Comparison of ENCODE assay signal across 14 cellular contexts in genomic region chr19:19211499-19212432, GRCh38. TPM values are rescaled to one million over a fixed set of nuclear protein-coding genes. Genes with fewer than 3 reads are reported as not detected.
DNase-seq lines count a peak whose midpoint lies in the region; ATAC-seq and TF ChIP-seq lines count a peak whose summit lies in the region.
"Had no signal": no experiment of that assay in that cellular context is flagged by ENCODE, and none has a peak within 500 bp of the region (broad histone marks: within the 10 kb centered on the region; RNA-seq: fewer than 3 reads in every experiment).

Gene NCAN (plus strand): TSS chr19:19211958. CDS start chr19:19216954, 4,996 bp downstream.

- H3K56ac ChIP-seq in H9 (ENCODE audit: insufficient read length, low read depth, low read length), result no peak within 1 kb of the TSS

- peaks cover 36% of the 10 kb centered on the region for H3K27me3 ChIP-seq in H9 (ENCODE audit: insufficient read depth, low read length)
- peaks cover 80% of the 10 kb centered on the region for H3K27me3 ChIP-seq in neural progenitor cell

- H3K27ac Mint-ChIP-seq in H9 (no peak within 1 kb of the TSS; a peak in 1 of 7 replicates), neural progenitor cell (no peak within 1 kb of the TSS)
- H3K27ac Mint-ChIP-seq: activated naive CD4-positive, alpha-beta T cell treated with anti-CD3 and anti-CD28 coated beads, Interleukin-2, amount 50 U/mL, for 72 hours; CD4-positive, alpha-beta T cell had no signal

- peaks cover 11% of the 10 kb centered on the region for H3K23me2 ChIP-seq in H9 (ENCODE audit: insufficient read length, low read depth, low read length, poor library complexity, severe bottlenecking)

- H4K5ac ChIP-seq in H9 (ENCODE audit: insufficient read length, low read depth, low read length), result no peak within 1 kb of the TSS

- TF ChIP-seq CTCF in H9 (conservative IDR thresholded peaks at IDR 0.05) (no peak), neural progenitor cell (IDR thresholded peaks at IDR 0.05) (no peak)

- peaks cover 96% of the 10 kb centered on the region for H3K27me3 Mint-ChIP-seq in H9 (ENCODE audit: low read depth)
- H3K27me3 Mint-ChIP-seq in neural progenitor cell (ENCODE audit: insufficient read depth, low read depth), result peaks cover 47% of the 10 kb centered on the region

- no peaks in the 10 kb centered on the region for H3K9me3 ChIP-seq in H9 (ENCODE audit: control insufficient read depth, low read depth, low read length)
- H3K9me3 ChIP-seq in neural progenitor cell (ENCODE audit: low read depth), result no peaks in the 10 kb centered on the region
- H3K9me3 ChIP-seq: suprapubic skin had no signal

- H3K4me1 ChIP-seq in H9 (ENCODE audit: insufficient read depth, low read length) (peaks cover 3% of the 10 kb centered on the region; the same call in 1 of the 2 replicates), neural progenitor cell (no peaks in the 10 kb centered on the region)
- H3K4me1 ChIP-seq: suprapubic skin had no signal

- no peak within 1 kb of the TSS for H4K91ac ChIP-seq in H9 (ENCODE audit: insufficient read length, low read depth, low read length)

- DNase-seq in H9, result peak; percentile 47
- DNase-seq in NCI-H1694 (lab: John Stamatoyannopoulos, UW), result peak; percentile 49
- DNase-seq in ecto neural progenitor cell (ENCODE audit: low spot score), result peak; percentile 72
- DNase-seq in neural progenitor cell (ENCODE audit: low spot score), result peak; percentile 90
- no peak for DNase-seq in effector CD4-positive, alpha-beta T cell
- no peak for DNase-seq in erythroblast (lab: John Stamatoyannopoulos, UW)
- DNase-seq: CD4-positive, alpha-beta T cell; mammary epithelial cell; NCI-H1436 had no signal

- H3K4me3 ChIP-seq in neural progenitor cell, result peak within 1 kb of the TSS; percentile 62
- H3K4me3 ChIP-seq: hepatocyte, suprapubic skin had no signal

- H3K4me2 ChIP-seq in H9 (ENCODE audit: insufficient read depth, insufficient read length, low read length) (peak within 1 kb of the TSS; percentile 47), neural progenitor cell (peak within 1 kb of the TSS; percentile 79)
- H3K4me2 ChIP-seq: hepatocyte had no signal

- peaks cover 6% of the 10 kb centered on the region for H3F3A ChIP-seq in neural progenitor cell (ENCODE audit: low read depth)

- no peak within 1 kb of the TSS for H3T11ph ChIP-seq in H9 (ENCODE audit: low read length)

- H3K36me3 ChIP-seq in neural progenitor cell, result no peaks in the 10 kb centered on the region
- H3K36me3 ChIP-seq: suprapubic skin had no signal

- H3K14ac ChIP-seq in H9 (ENCODE audit: insufficient read depth, low read length), result no peak within 1 kb of the TSS; the same call in 1 of the 2 replicates

- H3K18ac ChIP-seq in H9 (ENCODE audit: insufficient read length, low read depth, low read length), result no peak within 1 kb of the TSS

- no peak for ATAC-seq in HG03280 (IDR thresholded peaks at IDR 0.05; ENCODE audit: unreplicated experiment)
- ATAC-seq: activated naive CD4-positive, alpha-beta T cell treated with anti-CD3 and anti-CD28 coated beads, Interleukin-2, amount 50 U/mL, for 72 hours; esophagus mucosa had no signal

- H2BK20ac ChIP-seq in H9 (ENCODE audit: low read depth, low read length, poor library complexity, severe bottlenecking), result no peak within 1 kb of the TSS

- H4K8ac ChIP-seq in H9 (replicated peaks; ENCODE audit: insufficient read length, low read depth, low read length), result no peak within 1 kb of the TSS

- no peak for TF ChIP-seq POLR2A in erythroblast (IDR thresholded peaks at IDR 0.05; ENCODE audit: low read length)

- H2AFZ ChIP-seq in H9 (ENCODE audit: low read length), result no peak within 1 kb of the TSS
- no peak within 1 kb of the TSS for H2AFZ ChIP-seq in neural progenitor cell (replicated peaks)
- H2AFZ ChIP-seq: hepatocyte had no signal

- H3K4me3 Mint-ChIP-seq in H9, result peak within 1 kb of the TSS; percentile 61 to 83
- H3K4me3 Mint-ChIP-seq in neural progenitor cell, result peak within 1 kb of the TSS; percentile 73
- H3K4me3 Mint-ChIP-seq: CD4-positive, alpha-beta T cell had no signal

- H2BK5ac ChIP-seq in H9 (ENCODE audit: insufficient read length, low read length), result no peak within 1 kb of the TSS

- no peak within 1 kb of the TSS for H3K9ac ChIP-seq in H9 (ENCODE audit: extremely low read depth, insufficient read length, low read length)
- no peak within 1 kb of the TSS for H3K9ac ChIP-seq in neural progenitor cell

- H3K36me3 Mint-ChIP-seq in H9 (ENCODE audit: insufficient read depth in 1 of 3, low read depth in 3 of 3), result no peaks in the 10 kb centered on the region; a peak in 1 of 7 replicates
- peaks cover 2% of the 10 kb centered on the region for H3K36me3 Mint-ChIP-seq in neural progenitor cell

- H3K4me1 Mint-ChIP-seq in H9 (peaks cover 4 to 27% of the 10 kb centered on the region in 2 experiments), neural progenitor cell (peaks cover 25% of the 10 kb centered on the region)

- no peak within 1 kb of the TSS for H2BK120ac ChIP-seq in H9 (ENCODE audit: low read depth, low read length, poor library complexity, severe bottlenecking)

- no peaks in the 10 kb centered on the region for H3K79me2 ChIP-seq in H9 (ENCODE audit: insufficient read depth, low read length)
- H3K79me2 ChIP-seq in neural progenitor cell (ENCODE audit: low read depth), result no peaks in the 10 kb centered on the region
- H3K79me2 ChIP-seq: hepatocyte had no signal

- H3K27ac ChIP-seq in H9 (ENCODE audit: insufficient read length, low read depth, low read length) (no peak within 1 kb of the TSS), neural progenitor cell (no peak within 1 kb of the TSS)
- H3K27ac ChIP-seq: hepatocyte, suprapubic skin had no signal

- no peak within 1 kb of the TSS for H2BK12ac ChIP-seq in H9 (ENCODE audit: insufficient read length, low read depth, low read length)

- H2BK15ac ChIP-seq in H9 (ENCODE audit: low read depth, low read length), result no peak within 1 kb of the TSS

- H3K23ac ChIP-seq in H9 (ENCODE audit: insufficient read length, low read depth, low read length), result no peak within 1 kb of the TSS

- no peaks in the 10 kb centered on the region for H4K20me1 ChIP-seq in H9 (ENCODE audit: control insufficient read depth, insufficient read depth, insufficient read length)
- H4K20me1 ChIP-seq in neural progenitor cell (ENCODE audit: low read depth), result peaks cover 31% of the 10 kb centered on the region

- no peak within 1 kb of the TSS for H3K4ac ChIP-seq in H9 (ENCODE audit: low read depth, low read length)

- no peaks in the 10 kb centered on the region for H3K79me1 ChIP-seq in H9 (ENCODE audit: insufficient read depth, low read depth, low read length, poor library complexity, severe bottlenecking)

- H3K9me3 Mint-ChIP-seq in H9, result peaks cover 0 to 8% of the 10 kb centered on the region in 2 experiments; a peak in 2 of 5 replicates
- H3K9me3 Mint-ChIP-seq in neural progenitor cell, result peaks cover 3% of the 10 kb centered on the region
- H3K9me3 Mint-ChIP-seq: CD4-positive, alpha-beta T cell had no signal

- no CpG with 5 or more reads among the region's 54 CpGs for WGBS in H9 (ENCODE audit: extremely low coverage, insufficient read length, low lambda C conversion rate)

- no peak within 1 kb of the TSS for H2AK5ac ChIP-seq in H9 (ENCODE audit: insufficient read length, low read length)

RNA-seq across cellular contexts. Expression of gene NCAN, which starts in this region (rescaled TPM):
- total RNA-seq in H9 (2021) (1.5 and 1.6 TPM in 2 replicates), neural progenitor cell (ENCODE audit: low replicate concordance) (4.8 and 12.9 TPM in 2 replicates)
- total RNA-seq: activated naive CD4-positive, alpha-beta T cell treated with anti-CD3 and anti-CD28 coated beads, Interleukin-2, amount 50 U/mL, for 72 hours; CD4-positive, alpha-beta T cell; esophagus mucosa; mammary epithelial cell; suprapubic skin had no signal

Comparison
In these comparisons a context has a peak if more than half of its experiments do, and no peak if none do; other contexts are left out.
1. DNase-seq: peak in H9 (single experiment), NCI-H1694 (single experiment), ecto neural progenitor cell (single experiment) and neural progenitor cell (single experiment); none in effector CD4-positive, alpha-beta T cell (single experiment) and erythroblast (0 of 2).